In the genomic region with DNA sequence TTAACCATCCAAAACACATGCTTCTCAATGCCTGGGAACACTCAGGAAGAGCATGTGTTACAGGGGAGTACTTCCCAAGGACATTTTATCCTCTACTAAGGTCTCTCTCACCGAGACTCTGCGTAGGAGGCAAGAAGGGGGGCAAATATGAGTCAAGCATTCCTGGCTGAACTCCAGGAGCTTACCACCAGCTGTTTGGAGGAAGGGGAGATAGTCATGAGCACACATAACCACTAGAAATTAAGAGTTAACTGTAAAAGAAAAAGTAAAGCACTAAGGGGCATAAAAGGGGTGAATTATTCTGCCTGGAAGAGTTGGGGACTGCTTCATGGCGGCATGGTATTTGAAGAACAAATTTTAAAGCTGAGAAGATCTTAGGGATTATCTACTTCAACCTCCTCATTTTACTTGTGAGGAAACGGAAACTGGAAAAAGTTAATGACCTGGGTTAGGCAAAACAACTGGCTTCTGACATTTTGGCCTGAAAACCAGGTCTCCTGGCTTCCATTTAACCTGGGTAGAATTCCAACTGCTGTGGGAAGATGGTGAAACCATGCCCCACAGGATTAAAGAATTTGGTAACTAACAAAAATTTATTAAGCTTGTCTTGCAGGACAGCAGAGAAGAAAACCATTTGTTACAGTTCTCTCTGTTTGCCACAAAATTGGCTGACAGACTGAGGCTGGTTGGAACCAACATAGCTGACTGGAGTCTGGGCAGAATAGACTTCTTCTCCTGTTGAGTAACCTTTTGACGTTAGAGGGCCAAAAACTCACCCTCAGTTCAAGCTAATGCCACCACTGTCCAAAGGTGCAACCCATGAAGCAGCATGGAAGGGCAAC, we compare ENCODE assay signal across 10 cellular contexts.
DNase-seq lines count a peak whose midpoint lies in the region; ATAC-seq, FAIRE-seq and TF ChIP-seq lines count a peak whose summit lies in the region.
"Had no signal": no experiment of that assay in that cellular context is flagged by ENCODE, and none has a peak within 500 bp of the region (broad histone marks: within the 10 kb centered on the region; RNA-seq: fewer than 3 reads in every experiment).

No MANE protein-coding gene starts in this region.

- H4K20me1 ChIP-seq in mammary epithelial cell (ENCODE audit: insufficient read depth, low read length) (no peaks in the 10 kb centered on the region), HepG2 (ENCODE audit: insufficient read depth, low read length) (no peaks in the 10 kb centered on the region; the same call in 1 of the 2 replicates)

- FAIRE-seq in HepG2 (lab: Jason Lieb, UNC): no peak
- no peak for FAIRE-seq in GM19239 (lab: Jason Lieb, UNC)
- FAIRE-seq: endometrium had no signal

- no peak for TF ChIP-seq CTCF in NB4 (IDR thresholded peaks at IDR 0.05; ENCODE audit: low read depth, low read length)
- no peak for TF ChIP-seq CTCF in mammary epithelial cell (conservative IDR thresholded peaks at IDR 0.05 in 1 of 2, IDR thresholded peaks at IDR 0.05 in 1 of 2; ENCODE audit: extremely low read depth in 1 of 2, insufficient read depth in 1 of 2, low read depth in 1 of 2, low read length in 2 of 2)
- no peak for TF ChIP-seq CTCF in HepG2 (CRISPR knock-in tag; IDR thresholded peaks at IDR 0.05)
- no peak for TF ChIP-seq CTCF in WERI-Rb-1 (IDR thresholded peaks at IDR 0.05; ENCODE audit: low read depth, low read length)

- in situ Hi-C loops in ACHN (cut with HindIII; ENCODE audit: low pct_ligation_motif_present, low pct_unique_long_range_greater_than_20kb, low sequenced_read_pairs): no loop called here
- in situ Hi-C loops in mammary epithelial cell (cut with MboI; ENCODE audit: low sequenced_read_pairs in 2 of 2): no loop called here
- in situ Hi-C loops in HepG2 (cut with HindIII; ENCODE audit: extremely low pct_ligation_motif_present, low pct_unique_long_range_greater_than_20kb): no loop called here

- 23% methylated on average over 5 of the region's 5 CpGs for WGBS in mammary epithelial cell (ENCODE audit: low coverage, missing lambda C conversion rate)
- 87% methylated on average over 5 of the region's 5 CpGs for WGBS in HepG2 (ENCODE audit: low lambda C conversion rate)

- dilution Hi-C loops in mammary epithelial cell (cut with HindIII; ENCODE audit: low sequenced_read_pairs): no loop called here

- TF ChIP-seq RAD21 in HepG2 (CRISPR knock-in tag; IDR thresholded peaks at IDR 0.05): no peak

- peaks cover 3% of the 10 kb centered on the region for H3K36me3 ChIP-seq in mammary epithelial cell (ENCODE audit: insufficient read depth, low read length)
- H3K36me3 ChIP-seq in HepG2 (replicated peaks in 1 of 2; ENCODE audit: control insufficient read depth in 1 of 2, insufficient read depth in 2 of 2, low read length in 2 of 2): peaks cover 9 to 24% of the 10 kb centered on the region in 2 experiments; a peak in 4 of 5 replicates
- peaks cover 19% of the 10 kb centered on the region for H3K36me3 ChIP-seq in WERI-Rb-1

- BruUV-seq in mammary epithelial cell (replicated peaks; lab: Mats Ljungman, UMichigan): no TSS peak
- BruUV-seq in HepG2 (replicated peaks; lab: Mats Ljungman, UMichigan): no TSS peak

- H3K27me3 ChIP-seq in mammary epithelial cell (ENCODE audit: insufficient read depth, low read length) (no peaks in the 10 kb centered on the region), HepG2 (ENCODE audit: control insufficient read depth in 1 of 2, insufficient read depth in 2 of 2, low read length in 2 of 2) (no peaks in the 10 kb centered on the region), WERI-Rb-1 (ENCODE audit: insufficient read depth, low read depth, severe bottlenecking) (no peaks in the 10 kb centered on the region)

- DNase-seq in ACHN (peak; percentile 63), NB4 (ENCODE audit: low read depth) (peak; percentile 39), mammary epithelial cell (peak; percentile 35), HepG2 (ENCODE audit: low spot score) (no peak), GM19239 (ENCODE audit: insufficient read length, low spot score) (no peak), WERI-Rb-1 (no peak)
- DNase-seq: DMS153 had no signal

- peaks cover 40% of the 10 kb centered on the region for H3K79me2 ChIP-seq in mammary epithelial cell (ENCODE audit: insufficient read depth, low read length)
- peaks cover 14% of the 10 kb centered on the region for H3K79me2 ChIP-seq in HepG2 (ENCODE audit: insufficient read depth, low read length)

- H3K9me3 ChIP-seq in mammary epithelial cell (replicated peaks; ENCODE audit: insufficient read depth, low read length) (no peaks in the 10 kb centered on the region), HepG2 (ENCODE audit: low read length) (no peaks in the 10 kb centered on the region), WERI-Rb-1 (ENCODE audit: severe bottlenecking) (no peaks in the 10 kb centered on the region)

- H3K27ac ChIP-seq in mammary epithelial cell (ENCODE audit: insufficient read depth, low read depth, low read length) (no peak overlapping the region), HepG2 (ENCODE audit: extremely low read length, insufficient read depth, low read length) (no peak overlapping the region), WERI-Rb-1 (no peak overlapping the region)

- ATAC-seq in HepG2 (no peak), HG03025 (IDR thresholded peaks at IDR 0.05; ENCODE audit: low FRiP score, unreplicated experiment) (no peak), HG02588 (IDR thresholded peaks at IDR 0.05; ENCODE audit: unreplicated experiment) (no peak)

- intact Hi-C loops in mammary epithelial cell (cut with micrococcal nuclease) (no loop called here), HepG2 (cut with micrococcal nuclease; ENCODE audit: unreplicated experiment) (loop anchor here (10.0 kb wide), 1 partner anchor 178 kb away; no protein-coding TSS in a partner anchor)

- H2AFZ ChIP-seq in mammary epithelial cell (ENCODE audit: low read depth, low read length) (no peak overlapping the region), HepG2 (ENCODE audit: low read length) (no peak overlapping the region)

- TF ChIP-seq EP300 in HepG2 (IDR thresholded peaks at IDR 0.05; ENCODE audit: low read depth in 2 of 2, low read length in 2 of 2) (no peak), HepG2 (CRISPR knock-in tag; IDR thresholded peaks at IDR 0.05; ENCODE audit: borderline replicate concordance) (no peak)

- no peak overlapping the region for H3K4me3 ChIP-seq in NB4 (ENCODE audit: low read depth, low read length)
- H3K4me3 ChIP-seq in mammary epithelial cell (replicated peaks in 1 of 3; ENCODE audit: insufficient read depth in 1 of 3, low read depth in 2 of 3, low read length in 3 of 3): no peak overlapping the region
- no peak overlapping the region for H3K4me3 ChIP-seq in HepG2 (replicated peaks in 1 of 3; ENCODE audit: insufficient read depth in 1 of 3, low read depth in 2 of 3, low read length in 3 of 3)
- no peak overlapping the region for H3K4me3 ChIP-seq in WERI-Rb-1 (ENCODE audit: low read depth, low read length)

- H3K9ac ChIP-seq in mammary epithelial cell (ENCODE audit: insufficient read depth, low read length) (no peak overlapping the region), HepG2 (ENCODE audit: insufficient read depth, low read depth, low read length) (no peak overlapping the region)

- POLR2A ChIA-PET in HepG2 (lab: Yijun Ruan, JAX): no interaction called here

- CTCF ChIA-PET in mammary epithelial cell (lab: Charles Lee; ENCODE audit: low non-redundant PET) (no interaction called here), HepG2 (lab: Yijun Ruan, JAX; ENCODE audit: low intra/inter-chr PET ratio, low total read pairs) (no interaction called here)

- TF ChIP-seq POLR2A in NB4 (IDR thresholded peaks at IDR 0.05; ENCODE audit: extremely low read depth, insufficient read length): no peak
- TF ChIP-seq POLR2A in HepG2 (IDR thresholded peaks at IDR 0.05; ENCODE audit: insufficient read depth in 1 of 2, low read depth in 2 of 2, low read length in 2 of 2): no peak

- peaks cover 10% of the 10 kb centered on the region for H3K4me1 ChIP-seq in mammary epithelial cell (ENCODE audit: insufficient read depth, low read length)
- peaks cover 3% of the 10 kb centered on the region; the same call in 1 of the 2 replicates for H3K4me1 ChIP-seq in HepG2 (ENCODE audit: insufficient read depth, low read length)

- H3K4me2 ChIP-seq in mammary epithelial cell (ENCODE audit: insufficient read depth, low read depth, low read length) (peak overlapping the region; percentile 2), HepG2 (ENCODE audit: low read depth, low read length) (no peak overlapping the region)

TF ChIP-seq in HepG2, 621 proteins besides CTCF, POLR2A, EP300 and RAD21 (continues in another document):
- TF ChIP-seq, protein P1, sequence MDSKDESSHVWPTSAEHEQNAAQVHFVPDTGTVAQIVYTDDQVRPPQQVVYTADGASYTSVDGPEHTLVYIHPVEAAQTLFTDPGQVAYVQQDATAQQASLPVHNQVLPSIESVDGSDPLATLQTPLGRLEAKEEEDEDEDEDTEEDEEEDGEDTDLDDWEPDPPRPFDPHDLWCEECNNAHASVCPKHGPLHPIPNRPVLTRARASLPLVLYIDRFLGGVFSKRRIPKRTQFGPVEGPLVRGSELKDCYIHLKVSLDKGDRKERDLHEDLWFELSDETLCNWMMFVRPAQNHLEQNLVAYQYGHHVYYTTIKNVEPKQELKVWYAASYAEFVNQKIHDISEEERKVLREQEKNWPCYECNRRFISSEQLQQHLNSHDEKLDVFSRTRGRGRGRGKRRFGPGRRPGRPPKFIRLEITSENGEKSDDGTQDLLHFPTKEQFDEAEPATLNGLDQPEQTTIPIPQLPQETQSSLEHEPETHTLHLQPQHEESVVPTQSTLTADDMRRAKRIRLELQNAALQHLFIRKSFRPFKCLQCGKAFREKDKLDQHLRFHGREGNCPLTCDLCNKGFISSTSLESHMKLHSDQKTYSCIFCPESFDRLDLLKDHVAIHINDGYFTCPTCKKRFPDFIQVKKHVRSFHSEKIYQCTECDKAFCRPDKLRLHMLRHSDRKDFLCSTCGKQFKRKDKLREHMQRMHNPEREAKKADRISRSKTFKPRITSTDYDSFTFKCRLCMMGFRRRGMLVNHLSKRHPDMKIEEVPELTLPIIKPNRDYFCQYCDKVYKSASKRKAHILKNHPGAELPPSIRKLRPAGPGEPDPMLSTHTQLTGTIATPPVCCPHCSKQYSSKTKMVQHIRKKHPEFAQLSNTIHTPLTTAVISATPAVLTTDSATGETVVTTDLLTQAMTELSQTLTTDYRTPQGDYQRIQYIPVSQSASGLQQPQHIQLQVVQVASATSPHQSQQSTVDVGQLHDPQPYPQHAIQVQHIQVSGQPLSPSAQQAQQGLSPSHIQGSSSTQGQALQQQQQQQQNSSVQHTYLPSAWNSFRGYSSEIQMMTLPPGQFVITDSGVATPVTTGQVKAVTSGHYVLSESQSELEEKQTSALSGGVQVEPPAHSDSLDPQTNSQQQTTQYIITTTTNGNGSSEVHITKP (CRISPR knock-in tag; IDR thresholded peaks at IDR 0.05; ENCODE audit: low read depth): 0 out of 2 replicates have a peak, but pooled peaks have one; percentile 47
- TF ChIP-seq, protein P2, sequence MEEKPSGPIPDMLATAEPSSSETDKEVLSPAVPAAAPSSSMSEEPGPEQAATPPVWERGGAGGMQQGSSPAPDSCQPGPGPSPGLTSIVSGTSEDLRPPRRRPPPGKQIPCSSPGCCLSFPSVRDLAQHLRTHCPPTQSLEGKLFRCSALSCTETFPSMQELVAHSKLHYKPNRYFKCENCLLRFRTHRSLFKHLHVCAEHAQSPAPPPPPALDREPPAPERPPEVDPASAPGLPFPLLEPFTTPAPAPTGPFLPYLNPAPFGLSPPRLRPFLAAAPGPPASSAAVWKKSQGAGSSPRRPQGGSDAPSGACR (CRISPR knock-in tag; IDR thresholded peaks at IDR 0.05): no peak

Comparison
In these comparisons a context has a peak if more than half of its experiments do, and no peak if none do; other contexts are left out.
1. DNase-seq: peak in ACHN (single experiment), NB4 (single experiment) and mammary epithelial cell (single experiment); none in HepG2 (single experiment), GM19239 (single experiment) and WERI-Rb-1 (single experiment).